ENCODE assay signal across 16 cellular contexts in the genomic region with DNA sequence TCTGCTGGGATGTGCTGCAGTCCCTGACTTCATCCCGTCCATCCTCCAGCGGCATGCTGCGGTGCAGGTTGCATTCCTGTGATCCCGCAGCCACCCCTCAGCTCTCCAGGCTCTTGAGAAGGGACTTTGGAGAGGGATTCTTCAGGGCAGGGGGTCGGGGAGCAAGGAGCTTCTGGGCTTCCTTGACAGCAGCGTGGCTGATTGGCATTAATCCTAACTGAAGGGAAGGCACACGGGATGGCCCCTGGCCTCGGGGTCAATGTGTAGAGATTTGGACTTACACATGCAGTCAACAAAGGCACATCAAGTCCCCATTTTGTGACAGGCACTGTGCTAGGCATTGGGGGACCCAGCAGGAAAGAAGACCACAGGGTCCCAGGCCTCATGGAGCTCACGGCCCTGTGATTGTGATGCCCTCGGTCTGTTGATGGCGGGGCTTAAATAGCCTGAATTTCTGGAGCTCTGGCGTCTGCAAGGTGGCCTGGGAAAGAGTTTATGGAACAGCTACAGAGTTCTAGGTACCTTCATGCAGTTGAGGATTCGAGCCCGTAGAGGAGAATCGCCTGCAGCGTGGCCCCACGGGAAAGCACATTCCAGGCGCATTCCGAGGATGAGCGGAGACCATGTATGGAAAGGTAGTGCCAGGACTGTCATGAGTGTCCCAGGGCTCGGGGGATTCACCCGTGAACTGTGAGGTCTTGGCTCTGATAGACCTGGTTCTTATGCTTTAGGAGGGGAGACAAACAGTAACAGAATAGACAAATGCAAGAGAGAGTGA. TPM values are rescaled to one million over a fixed set of nuclear protein-coding genes. Genes with fewer than 3 reads are reported as not detected.
DNase-seq lines count a peak whose midpoint lies in the region; ATAC-seq and TF ChIP-seq lines count a peak whose summit lies in the region.
"Had no signal": no experiment of that assay in that cellular context is flagged by ENCODE, and none has a peak within 500 bp of the region (broad histone marks: within the 10 kb centered on the region; RNA-seq: fewer than 3 reads in every experiment).

No MANE protein-coding gene starts in this region.

- H2BK12ac ChIP-seq in neuronal stem cell (ENCODE audit: low read length): no peak overlapping the region

- H3K36me3 Mint-ChIP-seq in GM23338 (ENCODE audit: low read depth): peaks cover 34% of the 10 kb centered on the region
- H3K36me3 Mint-ChIP-seq in endodermal cell (ENCODE audit: low read depth): peaks cover 52% of the 10 kb centered on the region
- H3K36me3 Mint-ChIP-seq: CD4-positive, alpha-beta memory T cell had no signal

- intact Hi-C loops in thyroid gland (cut with DNase I): no loop called here

- H3K4me1 Mint-ChIP-seq in GM23338: no peaks in the 10 kb centered on the region; the same call in 2 of the 3 replicates
- H3K4me1 Mint-ChIP-seq in endodermal cell: no peaks in the 10 kb centered on the region

- H3K27me3 Mint-ChIP-seq in GM23338 (ENCODE audit: insufficient read depth, low read depth, poor library complexity) (peaks cover 8% of the 10 kb centered on the region), endodermal cell (ENCODE audit: insufficient read depth) (no peaks in the 10 kb centered on the region)
- H3K27me3 Mint-ChIP-seq: CD4-positive, alpha-beta memory T cell had no signal

- H3K9ac ChIP-seq in BLaER1 (no peak overlapping the region; the same call in 1 of the 2 replicates), endodermal cell (ENCODE audit: extremely low read depth, low read length, poor library complexity, severe bottlenecking) (no peak overlapping the region), neuronal stem cell (ENCODE audit: low read depth, low read length, poor library complexity) (peak overlapping the region; percentile 3)
- H3K9ac ChIP-seq: GM23248 had no signal

- H3K27me3 ChIP-seq in BLaER1: no peaks in the 10 kb centered on the region
- H3K27me3 ChIP-seq in GM23338 (ENCODE audit: insufficient read depth): no peaks in the 10 kb centered on the region
- no peaks in the 10 kb centered on the region for H3K27me3 ChIP-seq in endodermal cell (ENCODE audit: control insufficient read depth, insufficient read depth, low read length, poor library complexity, severe bottlenecking)
- no peaks in the 10 kb centered on the region for H3K27me3 ChIP-seq in neuronal stem cell (ENCODE audit: control insufficient read depth in 3 of 3, insufficient read depth in 3 of 3, low read depth in 1 of 3, low read length in 3 of 3)
- H3K27me3 ChIP-seq in thyroid gland: no peaks in the 10 kb centered on the region

- ATAC-seq in GM23338 (no peak), GM21526 (IDR thresholded peaks at IDR 0.05; ENCODE audit: low FRiP score, unreplicated experiment) (no peak)
- ATAC-seq: HepG2 had no signal

- WGBS in endodermal cell (ENCODE audit: insufficient coverage in 1 of 2, insufficient read length in 1 of 2), 2 experiments: 91% methylated on average over 21 to 22 of the region's 22 CpGs
- no CpG with 5 or more reads among the region's 22 CpGs for WGBS in neuronal stem cell (ENCODE audit: extremely low coverage in 2 of 2, insufficient read length in 2 of 2, insufficient replicate concordance in 1 of 2), 2 donors
- 86 to 87% methylated on average over 17 to 22 of the region's 22 CpGs for whole genome bisulfite sequencing in thyroid gland, 2 donors

- H2AK5ac ChIP-seq in neuronal stem cell (ENCODE audit: low read depth, low read length): peak overlapping the region; percentile 7

- H3F3A ChIP-seq in GM23338 (replicated peaks; ENCODE audit: low read depth): no peaks in the 10 kb centered on the region

- H3K4me2 ChIP-seq in BLaER1: peak overlapping the region; percentile 61
- H3K4me2 ChIP-seq in GM23338: no peak overlapping the region
- no peak overlapping the region for H3K4me2 ChIP-seq in neuronal stem cell (ENCODE audit: insufficient read depth, low read length, poor library complexity, severe bottlenecking)

- H2BK5ac ChIP-seq in neuronal stem cell (ENCODE audit: low read length): no peak overlapping the region

- no peak overlapping the region for H3K23ac ChIP-seq in neuronal stem cell (ENCODE audit: low read depth, low read length, poor library complexity)

- no peak overlapping the region for H4K91ac ChIP-seq in neuronal stem cell (ENCODE audit: low read depth, low read length, poor library complexity)

- no peak overlapping the region for H2AFZ ChIP-seq in GM23338
- H2AFZ ChIP-seq in neuronal stem cell (ENCODE audit: low read length): no peak overlapping the region
- H2AFZ ChIP-seq: GM23248 had no signal

- no peak for TF ChIP-seq POLR2A in thyroid gland (IDR thresholded peaks at IDR 0.05)

- no peaks in the 10 kb centered on the region for H3K79me1 ChIP-seq in neuronal stem cell (ENCODE audit: low read depth, low read length)

- H3K79me2 ChIP-seq in GM23338 (replicated peaks; ENCODE audit: insufficient read depth): no peaks in the 10 kb centered on the region

- no peaks in the 10 kb centered on the region for H4K20me1 ChIP-seq in BLaER1
- H4K20me1 ChIP-seq in GM23338 (replicated peaks; ENCODE audit: insufficient read depth): no peaks in the 10 kb centered on the region; the same call in 1 of the 2 replicates

- no peaks in the 10 kb centered on the region for H3K9me3 ChIP-seq in BLaER1
- no peaks in the 10 kb centered on the region for H3K9me3 ChIP-seq in endodermal cell (ENCODE audit: control insufficient read depth, low read length)
- no peaks in the 10 kb centered on the region for H3K9me3 ChIP-seq in neuronal stem cell (replicated peaks in 1 of 2; ENCODE audit: control insufficient read depth in 2 of 2, insufficient read depth in 1 of 2, low read depth in 1 of 2, low read length in 2 of 2)
- H3K9me3 ChIP-seq in thyroid gland: no peaks in the 10 kb centered on the region
- H3K9me3 ChIP-seq: HAP-1 had no signal

- H3K36me3 ChIP-seq in BLaER1 (peaks cover 18% of the 10 kb centered on the region; the same call in 1 of the 2 replicates), GM23338 (ENCODE audit: insufficient read depth) (no peaks in the 10 kb centered on the region), endodermal cell (ENCODE audit: control insufficient read depth, insufficient read depth, low read length) (peaks cover 37% of the 10 kb centered on the region), neuronal stem cell (replicated peaks in 1 of 2; ENCODE audit: control insufficient read depth in 2 of 2, insufficient read depth in 2 of 2, low read length in 2 of 2) (peaks cover 38 to 54% of the 10 kb centered on the region in 2 donors), thyroid gland (peaks cover 4 to 19% of the 10 kb centered on the region in 2 donors)

- H3K9me3 Mint-ChIP-seq in GM23338: no peaks in the 10 kb centered on the region
- H3K9me3 Mint-ChIP-seq in endodermal cell: no peaks in the 10 kb centered on the region

- no peak overlapping the region for H2BK120ac ChIP-seq in neuronal stem cell (ENCODE audit: low read depth, low read length)

- no peak overlapping the region for H3K18ac ChIP-seq in neuronal stem cell (ENCODE audit: low read length)

- H4K8ac ChIP-seq in neuronal stem cell (ENCODE audit: low read depth, low read length): no peak overlapping the region

- H3K14ac ChIP-seq in neuronal stem cell (ENCODE audit: low read length): no peak overlapping the region

- no peak overlapping the region for H2BK15ac ChIP-seq in neuronal stem cell (ENCODE audit: low read length)

- H3K4me3 Mint-ChIP-seq in GM23338 (no peak overlapping the region), endodermal cell (no peak overlapping the region)
- H3K4me3 Mint-ChIP-seq: CD4-positive, alpha-beta memory T cell had no signal

- DNase-seq in GM23338 (ENCODE audit: low spot score) (peak; percentile 23), endodermal cell (no peak), neuronal stem cell (ENCODE audit: low spot score) (no peak), NCI-H2227 (lab: John Stamatoyannopoulos, UW; ENCODE audit: unreplicated experiment) (no peak), thyroid gland (no peak), NK-92 (lab: John Stamatoyannopoulos, UW; ENCODE audit: unreplicated experiment) (no peak)
- DNase-seq: 8988T; AML-193; C1 segment of cervical spinal cord; CD4-positive, alpha-beta memory T cell; DMS79; GM23248 had no signal

- TF ChIP-seq CTCF in GM23338 (conservative IDR thresholded peaks at IDR 0.05; ENCODE audit: low read depth in 2 of 2): no peak
- TF ChIP-seq CTCF in endodermal cell (conservative IDR thresholded peaks at IDR 0.05): no peak
- no peak for TF ChIP-seq CTCF in thyroid gland (IDR thresholded peaks at IDR 0.05)

- H3K4me3 ChIP-seq in BLaER1 (no peak overlapping the region), GM23338 (no peak overlapping the region), endodermal cell (ENCODE audit: low read length) (no peak overlapping the region), neuronal stem cell (ENCODE audit: low read length in 2 of 2) (no peak overlapping the region), thyroid gland (replicated peaks in 1 of 3) (no peak overlapping the region)
- H3K4me3 ChIP-seq: GM23248, HAP-1 had no signal

- H3K27ac ChIP-seq in BLaER1 (peak overlapping the region; percentile 63; the same call in 1 of the 2 replicates), GM23338 (ENCODE audit: low read depth) (no peak overlapping the region), endodermal cell (ENCODE audit: low read depth, low read length) (no peak overlapping the region), neuronal stem cell (replicated peaks; ENCODE audit: low read length) (no peak overlapping the region), thyroid gland (no peak overlapping the region)
- H3K27ac ChIP-seq: GM23248 had no signal

- no peaks in the 10 kb centered on the region for H3K9me2 ChIP-seq in GM23338 (ENCODE audit: insufficient read depth)

- H3K4ac ChIP-seq in neuronal stem cell (ENCODE audit: low read length): no peak overlapping the region

- H3K4me1 ChIP-seq in BLaER1: peaks cover 77% of the 10 kb centered on the region
- no peaks in the 10 kb centered on the region for H3K4me1 ChIP-seq in GM23338 (ENCODE audit: insufficient read depth)
- no peaks in the 10 kb centered on the region for H3K4me1 ChIP-seq in endodermal cell (ENCODE audit: control insufficient read depth, insufficient read depth, low read length)
- H3K4me1 ChIP-seq in neuronal stem cell (ENCODE audit: control insufficient read depth in 2 of 2, insufficient read depth in 1 of 2, low read depth in 1 of 2, low read length in 2 of 2): peaks cover 0 to 1% of the 10 kb centered on the region in 2 donors
- no peaks in the 10 kb centered on the region for H3K4me1 ChIP-seq in thyroid gland
- H3K4me1 ChIP-seq: HAP-1 had no signal

- H3K27ac Mint-ChIP-seq in GM23338: no peak overlapping the region
- peak overlapping the region; percentile 16 for H3K27ac Mint-ChIP-seq in endodermal cell
- H3K27ac Mint-ChIP-seq: CD4-positive, alpha-beta memory T cell had no signal

RNA-seq across cellular contexts. Expression of a gene that starts 20.1 kb away (rescaled TPM):
- 16.0 and 22.1 TPM in 2 replicates for total RNA-seq in GM23338 (2014; rRNA removed; shearing (Covaris generic))
- polyA plus RNA-seq in GM23338 (2016; fragmentation: Nextera tagmentation; extraction: Ambion mirVana): 9.6 and 10.0 TPM in 2 replicates
- 10 to 100 TPM; 21.5 to 25.2 TPM for total RNA-seq in endodermal cell
- 11.4 TPM for polyA plus RNA-seq in endodermal cell (2013, experiment 1 of 2)
- 10.1 TPM for polyA plus RNA-seq in endodermal cell (2013, experiment 2 of 2)
- polyA plus RNA-seq in neuronal stem cell (2013, experiment 1 of 2): 12.8 TPM
- 13.1 TPM for polyA plus RNA-seq in neuronal stem cell (2013, experiment 2 of 2)
- 10 to 100 TPM; 22.0 to 31.0 (median 24.6) TPM for total RNA-seq in thyroid gland

RNA-seq across cellular contexts. Expression of a gene that starts 49.6 kb away (rescaled TPM):
- total RNA-seq in GM23338 (2014; rRNA removed; shearing (Covaris generic)): 37.4 TPM in 2 replicates
- polyA plus RNA-seq in GM23338 (2016; fragmentation: Nextera tagmentation; extraction: Ambion mirVana): 25.2 and 28.5 TPM in 2 replicates
- total RNA-seq in endodermal cell: 10 to 100 TPM in 1 of 2 donors, 1 to 10 TPM in 1; 6.6 to 14.9 TPM
- 13.1 TPM for polyA plus RNA-seq in endodermal cell (2013, experiment 1 of 2)
- polyA plus RNA-seq in endodermal cell (2013, experiment 2 of 2): 10.1 TPM
- polyA plus RNA-seq in neuronal stem cell (2013, experiment 1 of 2): 9.2 TPM
- polyA plus RNA-seq in neuronal stem cell (2013, experiment 2 of 2): 8.8 TPM
- total RNA-seq in thyroid gland: 10 to 100 TPM; 25.1 to 35.9 (median 30.1) TPM
